Comparison of ENCODE assay signal across 1 cellular context in the genomic region with DNA sequence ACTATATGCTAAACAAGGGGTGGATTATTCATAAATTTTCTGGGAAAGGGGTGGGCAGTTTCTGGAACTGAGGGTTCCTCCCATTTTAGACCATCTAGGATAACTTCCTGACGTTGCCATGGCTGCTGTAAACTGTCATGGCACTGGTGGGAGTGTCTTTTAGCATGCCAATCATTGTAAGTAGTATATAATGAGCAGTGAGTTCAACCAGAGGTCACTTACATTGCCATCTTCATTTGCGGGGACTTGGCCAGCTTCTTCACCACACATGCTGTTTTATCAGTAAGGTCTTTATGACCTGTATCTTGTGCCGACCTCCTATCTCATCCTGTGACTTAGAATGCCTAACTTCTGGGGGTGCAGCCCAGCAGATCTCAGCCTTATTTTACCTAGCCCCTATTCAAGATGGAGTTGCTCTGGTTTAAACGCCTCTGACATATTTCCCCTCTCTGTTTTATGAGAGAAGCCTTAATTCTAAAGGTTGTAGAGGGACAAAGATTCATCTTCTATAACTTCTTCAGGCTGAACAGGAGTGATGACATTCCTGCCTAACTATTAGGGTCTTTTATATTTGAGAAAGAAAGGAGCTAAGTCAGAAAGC.
TF ChIP-seq lines count a peak whose summit lies in the region.

No MANE protein-coding gene starts in this region.

TF ChIP-seq in K562, 482 proteins besides CTCF, POLR2A, EP300 and RAD21 (continued from another document and continues in another):
- TF ChIP-seq, protein P1, sequence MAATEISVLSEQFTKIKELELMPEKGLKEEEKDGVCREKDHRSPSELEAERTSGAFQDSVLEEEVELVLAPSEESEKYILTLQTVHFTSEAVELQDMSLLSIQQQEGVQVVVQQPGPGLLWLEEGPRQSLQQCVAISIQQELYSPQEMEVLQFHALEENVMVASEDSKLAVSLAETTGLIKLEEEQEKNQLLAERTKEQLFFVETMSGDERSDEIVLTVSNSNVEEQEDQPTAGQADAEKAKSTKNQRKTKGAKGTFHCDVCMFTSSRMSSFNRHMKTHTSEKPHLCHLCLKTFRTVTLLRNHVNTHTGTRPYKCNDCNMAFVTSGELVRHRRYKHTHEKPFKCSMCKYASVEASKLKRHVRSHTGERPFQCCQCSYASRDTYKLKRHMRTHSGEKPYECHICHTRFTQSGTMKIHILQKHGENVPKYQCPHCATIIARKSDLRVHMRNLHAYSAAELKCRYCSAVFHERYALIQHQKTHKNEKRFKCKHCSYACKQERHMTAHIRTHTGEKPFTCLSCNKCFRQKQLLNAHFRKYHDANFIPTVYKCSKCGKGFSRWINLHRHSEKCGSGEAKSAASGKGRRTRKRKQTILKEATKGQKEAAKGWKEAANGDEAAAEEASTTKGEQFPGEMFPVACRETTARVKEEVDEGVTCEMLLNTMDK (IDR thresholded peaks at IDR 0.05; ENCODE audit: borderline replicate concordance, insufficient read depth, low read depth, low read length, poor library complexity, severe bottlenecking) = no peak
- TF ChIP-seq, protein P2, sequence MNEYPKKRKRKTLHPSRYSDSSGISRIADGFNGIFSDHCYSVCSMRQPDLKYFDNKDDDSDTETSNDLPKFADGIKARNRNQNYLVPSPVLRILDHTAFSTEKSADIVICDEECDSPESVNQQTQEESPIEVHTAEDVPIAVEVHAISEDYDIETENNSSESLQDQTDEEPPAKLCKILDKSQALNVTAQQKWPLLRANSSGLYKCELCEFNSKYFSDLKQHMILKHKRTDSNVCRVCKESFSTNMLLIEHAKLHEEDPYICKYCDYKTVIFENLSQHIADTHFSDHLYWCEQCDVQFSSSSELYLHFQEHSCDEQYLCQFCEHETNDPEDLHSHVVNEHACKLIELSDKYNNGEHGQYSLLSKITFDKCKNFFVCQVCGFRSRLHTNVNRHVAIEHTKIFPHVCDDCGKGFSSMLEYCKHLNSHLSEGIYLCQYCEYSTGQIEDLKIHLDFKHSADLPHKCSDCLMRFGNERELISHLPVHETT (CRISPR knock-in tag; conservative IDR thresholded peaks at IDR 0.05 in 1 of 2, IDR thresholded peaks at IDR 0.05 in 1 of 2) = peak in 1 of 2 experiments; percentile 96; a peak in 2 of 4 replicates
- TF ChIP-seq, protein P3, sequence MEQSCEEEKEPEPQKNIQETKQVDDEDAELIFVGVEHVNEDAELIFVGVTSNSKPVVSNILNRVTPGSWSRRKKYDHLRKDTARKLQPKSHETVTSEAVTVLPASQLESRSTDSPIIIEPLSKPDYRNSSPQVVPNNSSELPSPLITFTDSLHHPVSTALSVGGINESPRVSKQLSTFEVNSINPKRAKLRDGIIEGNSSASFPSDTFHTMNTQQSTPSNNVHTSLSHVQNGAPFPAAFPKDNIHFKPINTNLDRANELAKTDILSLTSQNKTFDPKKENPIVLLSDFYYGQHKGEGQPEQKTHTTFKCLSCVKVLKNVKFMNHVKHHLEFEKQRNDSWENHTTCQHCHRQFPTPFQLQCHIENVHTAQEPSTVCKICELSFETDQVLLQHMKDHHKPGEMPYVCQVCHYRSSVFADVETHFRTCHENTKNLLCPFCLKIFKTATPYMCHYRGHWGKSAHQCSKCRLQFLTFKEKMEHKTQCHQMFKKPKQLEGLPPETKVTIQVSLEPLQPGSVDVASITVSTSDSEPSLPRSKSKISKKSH (CRISPR knock-in tag; IDR thresholded peaks at IDR 0.05) = 0 out of 2 replicates have a peak, but pooled peaks have one; percentile 75
- TF ChIP-seq ZNF584 (CRISPR knock-in tag; IDR thresholded peaks at IDR 0.05; ENCODE audit: low read depth) (peak; percentile 83), ZNF175 (CRISPR knock-in tag; IDR thresholded peaks at IDR 0.05; ENCODE audit: low read depth) (peak; percentile 94; the same call in 1 of the 2 replicates), ZFP30 (CRISPR knock-in tag; IDR thresholded peaks at IDR 0.05; ENCODE audit: borderline replicate concordance) (no peak), ETV1 (tag; conservative IDR thresholded peaks at IDR 0.05; ENCODE audit: low read depth) (peak; percentile 65), BCOR (IDR thresholded peaks at IDR 0.05) (no peak), ZNF586 (CRISPR knock-in tag; conservative IDR thresholded peaks at IDR 0.05) (no peak), NCOR1 (IDR thresholded peaks at IDR 0.05) (peak; percentile 40; the same call in 1 of the 2 replicates), PTRF (tag; IDR thresholded peaks at IDR 0.05) (peak; percentile 89), RFX1 (IDR thresholded peaks at IDR 0.05) (peak; percentile 96), WHSC1 (IDR thresholded peaks at IDR 0.05; ENCODE audit: low read length) (no peak), SOX6 (IDR thresholded peaks at IDR 0.05) (no peak), NUFIP1 (IDR thresholded peaks at IDR 0.05; ENCODE audit: partially characterized antibody) (peak; percentile 47), PTBP1 (IDR thresholded peaks at IDR 0.05; ENCODE audit: low read depth, low read length) (no peak), EGR1 (conservative IDR thresholded peaks at IDR 0.05) (no peak), MXI1 (IDR thresholded peaks at IDR 0.05; ENCODE audit: low read depth, low read length) (peak; percentile 89), MAFF (IDR thresholded peaks at IDR 0.05; ENCODE audit: low read length) (no peak), ZNF133 (CRISPR knock-in tag; IDR thresholded peaks at IDR 0.05) (no peak), GATAD2B (IDR thresholded peaks at IDR 0.05; ENCODE audit: borderline replicate concordance) (0 out of 2 replicates have a peak, but pooled peaks have one; percentile 12), RBM25 (IDR thresholded peaks at IDR 0.05; ENCODE audit: low read depth, low read length, severe bottlenecking) (peak; percentile 24), DIDO1 (tag; IDR thresholded peaks at IDR 0.05; ENCODE audit: low read depth) (0 out of 2 replicates have a peak, but pooled peaks have one; percentile 50), ZSCAN29 (IDR thresholded peaks at IDR 0.05) (no peak), BACH1 (tag; IDR thresholded peaks at IDR 0.05) (peak; percentile 93), MIER1 (IDR thresholded peaks at IDR 0.05; ENCODE audit: low read depth) (no peak), ZNF239 (CRISPR knock-in tag; IDR thresholded peaks at IDR 0.05) (peak; percentile 83)
- TF ChIP-seq, protein P4, sequence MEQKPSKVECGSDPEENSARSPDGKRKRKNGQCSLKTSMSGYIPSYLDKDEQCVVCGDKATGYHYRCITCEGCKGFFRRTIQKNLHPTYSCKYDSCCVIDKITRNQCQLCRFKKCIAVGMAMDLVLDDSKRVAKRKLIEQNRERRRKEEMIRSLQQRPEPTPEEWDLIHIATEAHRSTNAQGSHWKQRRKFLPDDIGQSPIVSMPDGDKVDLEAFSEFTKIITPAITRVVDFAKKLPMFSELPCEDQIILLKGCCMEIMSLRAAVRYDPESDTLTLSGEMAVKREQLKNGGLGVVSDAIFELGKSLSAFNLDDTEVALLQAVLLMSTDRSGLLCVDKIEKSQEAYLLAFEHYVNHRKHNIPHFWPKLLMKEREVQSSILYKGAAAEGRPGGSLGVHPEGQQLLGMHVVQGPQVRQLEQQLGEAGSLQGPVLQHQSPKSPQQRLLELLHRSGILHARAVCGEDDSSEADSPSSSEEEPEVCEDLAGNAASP (IDR thresholded peaks at IDR 0.05) = no peak
- TF ChIP-seq, protein P5, sequence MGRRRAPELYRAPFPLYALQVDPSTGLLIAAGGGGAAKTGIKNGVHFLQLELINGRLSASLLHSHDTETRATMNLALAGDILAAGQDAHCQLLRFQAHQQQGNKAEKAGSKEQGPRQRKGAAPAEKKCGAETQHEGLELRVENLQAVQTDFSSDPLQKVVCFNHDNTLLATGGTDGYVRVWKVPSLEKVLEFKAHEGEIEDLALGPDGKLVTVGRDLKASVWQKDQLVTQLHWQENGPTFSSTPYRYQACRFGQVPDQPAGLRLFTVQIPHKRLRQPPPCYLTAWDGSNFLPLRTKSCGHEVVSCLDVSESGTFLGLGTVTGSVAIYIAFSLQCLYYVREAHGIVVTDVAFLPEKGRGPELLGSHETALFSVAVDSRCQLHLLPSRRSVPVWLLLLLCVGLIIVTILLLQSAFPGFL (CRISPR knock-in tag; IDR thresholded peaks at IDR 0.05) = no peak
- TF ChIP-seq, protein P6, sequence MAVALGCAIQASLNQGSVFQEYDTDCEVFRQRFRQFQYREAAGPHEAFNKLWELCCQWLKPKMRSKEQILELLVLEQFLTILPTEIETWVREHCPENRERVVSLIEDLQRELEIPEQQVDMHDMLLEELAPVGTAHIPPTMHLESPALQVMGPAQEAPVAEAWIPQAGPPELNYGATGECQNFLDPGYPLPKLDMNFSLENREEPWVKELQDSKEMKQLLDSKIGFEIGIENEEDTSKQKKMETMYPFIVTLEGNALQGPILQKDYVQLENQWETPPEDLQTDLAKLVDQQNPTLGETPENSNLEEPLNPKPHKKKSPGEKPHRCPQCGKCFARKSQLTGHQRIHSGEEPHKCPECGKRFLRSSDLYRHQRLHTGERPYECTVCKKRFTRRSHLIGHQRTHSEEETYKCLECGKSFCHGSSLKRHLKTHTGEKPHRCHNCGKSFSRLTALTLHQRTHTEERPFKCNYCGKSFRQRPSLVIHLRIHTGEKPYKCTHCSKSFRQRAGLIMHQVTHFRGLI (CRISPR knock-in tag; IDR thresholded peaks at IDR 0.05) = peak; percentile 94
- TF ChIP-seq, protein P7, sequence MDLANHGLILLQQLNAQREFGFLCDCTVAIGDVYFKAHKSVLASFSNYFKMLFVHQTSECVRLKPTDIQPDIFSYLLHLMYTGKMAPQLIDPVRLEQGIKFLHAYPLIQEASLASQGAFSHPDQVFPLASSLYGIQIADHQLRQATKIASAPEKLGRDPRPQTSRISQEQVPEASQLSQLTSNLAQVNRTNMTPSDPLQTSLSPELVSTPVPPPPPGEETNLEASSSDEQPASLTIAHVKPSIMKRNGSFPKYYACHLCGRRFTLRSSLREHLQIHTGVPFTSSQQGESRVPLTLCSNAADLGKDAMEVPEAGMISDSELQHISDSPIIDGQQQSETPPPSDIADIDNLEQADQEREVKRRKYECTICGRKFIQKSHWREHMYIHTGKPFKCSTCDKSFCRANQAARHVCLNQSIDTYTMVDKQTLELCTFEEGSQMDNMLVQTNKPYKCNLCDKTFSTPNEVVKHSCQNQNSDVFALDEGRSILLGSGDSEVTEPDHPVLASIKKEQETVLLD (IDR thresholded peaks at IDR 0.05) = 0 out of 2 replicates have a peak, but pooled peaks have one; percentile 32
- TF ChIP-seq, protein P8, sequence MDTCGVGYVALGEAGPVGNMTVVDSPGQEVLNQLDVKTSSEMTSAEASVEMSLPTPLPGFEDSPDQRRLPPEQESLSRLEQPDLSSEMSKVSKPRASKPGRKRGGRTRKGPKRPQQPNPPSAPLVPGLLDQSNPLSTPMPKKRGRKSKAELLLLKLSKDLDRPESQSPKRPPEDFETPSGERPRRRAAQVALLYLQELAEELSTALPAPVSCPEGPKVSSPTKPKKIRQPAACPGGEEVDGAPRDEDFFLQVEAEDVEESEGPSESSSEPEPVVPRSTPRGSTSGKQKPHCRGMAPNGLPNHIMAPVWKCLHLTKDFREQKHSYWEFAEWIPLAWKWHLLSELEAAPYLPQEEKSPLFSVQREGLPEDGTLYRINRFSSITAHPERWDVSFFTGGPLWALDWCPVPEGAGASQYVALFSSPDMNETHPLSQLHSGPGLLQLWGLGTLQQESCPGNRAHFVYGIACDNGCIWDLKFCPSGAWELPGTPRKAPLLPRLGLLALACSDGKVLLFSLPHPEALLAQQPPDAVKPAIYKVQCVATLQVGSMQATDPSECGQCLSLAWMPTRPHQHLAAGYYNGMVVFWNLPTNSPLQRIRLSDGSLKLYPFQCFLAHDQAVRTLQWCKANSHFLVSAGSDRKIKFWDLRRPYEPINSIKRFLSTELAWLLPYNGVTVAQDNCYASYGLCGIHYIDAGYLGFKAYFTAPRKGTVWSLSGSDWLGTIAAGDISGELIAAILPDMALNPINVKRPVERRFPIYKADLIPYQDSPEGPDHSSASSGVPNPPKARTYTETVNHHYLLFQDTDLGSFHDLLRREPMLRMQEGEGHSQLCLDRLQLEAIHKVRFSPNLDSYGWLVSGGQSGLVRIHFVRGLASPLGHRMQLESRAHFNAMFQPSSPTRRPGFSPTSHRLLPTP (IDR thresholded peaks at IDR 0.05; ENCODE audit: borderline replicate concordance, extremely low read depth, insufficient read length) = no peak
- TF ChIP-seq, protein P9, sequence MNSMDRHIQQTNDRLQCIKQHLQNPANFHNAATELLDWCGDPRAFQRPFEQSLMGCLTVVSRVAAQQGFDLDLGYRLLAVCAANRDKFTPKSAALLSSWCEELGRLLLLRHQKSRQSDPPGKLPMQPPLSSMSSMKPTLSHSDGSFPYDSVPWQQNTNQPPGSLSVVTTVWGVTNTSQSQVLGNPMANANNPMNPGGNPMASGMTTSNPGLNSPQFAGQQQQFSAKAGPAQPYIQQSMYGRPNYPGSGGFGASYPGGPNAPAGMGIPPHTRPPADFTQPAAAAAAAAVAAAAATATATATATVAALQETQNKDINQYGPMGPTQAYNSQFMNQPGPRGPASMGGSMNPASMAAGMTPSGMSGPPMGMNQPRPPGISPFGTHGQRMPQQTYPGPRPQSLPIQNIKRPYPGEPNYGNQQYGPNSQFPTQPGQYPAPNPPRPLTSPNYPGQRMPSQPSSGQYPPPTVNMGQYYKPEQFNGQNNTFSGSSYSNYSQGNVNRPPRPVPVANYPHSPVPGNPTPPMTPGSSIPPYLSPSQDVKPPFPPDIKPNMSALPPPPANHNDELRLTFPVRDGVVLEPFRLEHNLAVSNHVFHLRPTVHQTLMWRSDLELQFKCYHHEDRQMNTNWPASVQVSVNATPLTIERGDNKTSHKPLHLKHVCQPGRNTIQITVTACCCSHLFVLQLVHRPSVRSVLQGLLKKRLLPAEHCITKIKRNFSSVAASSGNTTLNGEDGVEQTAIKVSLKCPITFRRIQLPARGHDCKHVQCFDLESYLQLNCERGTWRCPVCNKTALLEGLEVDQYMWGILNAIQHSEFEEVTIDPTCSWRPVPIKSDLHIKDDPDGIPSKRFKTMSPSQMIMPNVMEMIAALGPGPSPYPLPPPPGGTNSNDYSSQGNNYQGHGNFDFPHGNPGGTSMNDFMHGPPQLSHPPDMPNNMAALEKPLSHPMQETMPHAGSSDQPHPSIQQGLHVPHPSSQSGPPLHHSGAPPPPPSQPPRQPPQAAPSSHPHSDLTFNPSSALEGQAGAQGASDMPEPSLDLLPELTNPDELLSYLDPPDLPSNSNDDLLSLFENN (IDR thresholded peaks at IDR 0.05; ENCODE audit: low read depth in 2 of 2, low read length in 2 of 2) = no peak
- TF ChIP-seq, protein P10, sequence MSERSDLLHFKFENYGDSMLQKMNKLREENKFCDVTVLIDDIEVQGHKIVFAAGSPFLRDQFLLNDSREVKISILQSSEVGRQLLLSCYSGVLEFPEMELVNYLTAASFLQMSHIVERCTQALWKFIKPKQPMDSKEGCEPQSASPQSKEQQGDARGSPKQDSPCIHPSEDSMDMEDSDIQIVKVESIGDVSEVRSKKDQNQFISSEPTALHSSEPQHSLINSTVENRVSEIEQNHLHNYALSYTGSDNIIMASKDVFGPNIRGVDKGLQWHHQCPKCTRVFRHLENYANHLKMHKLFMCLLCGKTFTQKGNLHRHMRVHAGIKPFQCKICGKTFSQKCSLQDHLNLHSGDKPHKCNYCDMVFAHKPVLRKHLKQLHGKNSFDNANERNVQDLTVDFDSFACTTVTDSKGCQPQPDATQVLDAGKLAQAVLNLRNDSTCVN (CRISPR knock-in tag; IDR thresholded peaks at IDR 0.05) = no peak
